Comparison of ENCODE assay signal across 15 cellular contexts in genomic region chr3:34189133-34189532, GRCh38.
"Had no signal": no experiment of that assay in that cellular context is flagged by ENCODE, and none has a peak within 500 bp of the region (broad histone marks: within the 10 kb centered on the region; RNA-seq: fewer than 3 reads in every experiment).

No MANE protein-coding gene starts in this region.

- DNase-seq: dermis blood vessel endothelial cell; dorsolateral prefrontal cortex; effector CD4-positive, alpha-beta T cell; effector memory CD4-positive, alpha-beta T cell; foreskin keratinocyte; heart right ventricle; hippocampal formation; left cardiac atrium; left ventricle myocardium superior; lower lobe of right lung; mesenchymal stem cell; mucosa of descending colon; naive B cell had no signal

- ATAC-seq: foreskin keratinocyte, gastroesophageal sphincter, left lobe of liver, left ventricle myocardium superior, lower lobe of right lung, mucosa of descending colon had no signal
